Comparison of ENCODE assay signal across 8 cellular contexts in genomic region chr2:148645135-148645924, GRCh38. TPM values are rescaled to one million over a fixed set of nuclear protein-coding genes. Genes with fewer than 3 reads are reported as not detected.
A peak's percentile ranks its signal among the peaks of the same experiment; 100 is the strongest.
DNase-seq lines count a peak whose midpoint lies in the region; ATAC-seq and TF ChIP-seq lines count a peak whose summit lies in the region.

No MANE protein-coding gene starts in this region.

- POLR2A ChIA-PET in RWPE1 (lab: Yijun Ruan, JAX; ENCODE audit: low non-redundant PET) = interaction anchor here (0.6 to 0.7 kb wide), 2 partner anchors 193 to 336 kb away, joined by 9 to 12 read pairs; no protein-coding TSS in a partner anchor
- POLR2A ChIA-PET in naive thymus-derived CD8-positive, alpha-beta T cell (lab: Charles Lee) = interaction anchor here (0.7 to 4.4 kb wide), 15 partner anchors 13 to 982 kb away, joined by 3 to 52 read pairs (median 6); partner anchors contain the start of genes MBD5 and ORC4

- peaks cover 0 to 5% (median 0%) of the 10 kb centered on the region in 5 donors for H3K27me3 Mint-ChIP-seq in naive thymus-derived CD8-positive, alpha-beta T cell
- H3K27me3 Mint-ChIP-seq in stimulated activated naive B cell treated with anti-CD40 and anti-IgM and Interleukin-4, amounts not matched to agents 10 μg/mL and 1 μg/mL and 100 μg/mL, for 72 hours = no peaks in the 10 kb centered on the region

- TF ChIP-seq CTCF in RWPE1 (conservative IDR thresholded peaks at IDR 0.05; ENCODE audit: low read depth) = no peak
- no peak for TF ChIP-seq CTCF in fibroblast of mammary gland (conservative IDR thresholded peaks at IDR 0.05; ENCODE audit: control insufficient read depth, insufficient read depth, low read depth, low read length)

- H3K9me3 Mint-ChIP-seq in naive thymus-derived CD8-positive, alpha-beta T cell = no peaks in the 10 kb centered on the region
- no peaks in the 10 kb centered on the region for H3K9me3 Mint-ChIP-seq in stimulated activated naive B cell treated with anti-CD40 and anti-IgM and Interleukin-4, amounts not matched to agents 10 μg/mL and 1 μg/mL and 100 μg/mL, for 72 hours

- peak overlapping the region; percentile 89 to 100 (median 97) for H3K27ac Mint-ChIP-seq in naive thymus-derived CD8-positive, alpha-beta T cell
- peak overlapping the region; percentile 99 for H3K27ac Mint-ChIP-seq in stimulated activated naive B cell treated with anti-CD40 and anti-IgM and Interleukin-4, amounts not matched to agents 10 μg/mL and 1 μg/mL and 100 μg/mL, for 72 hours

- peaks cover 21 to 50% (median 42%) of the 10 kb centered on the region in 4 donors for H3K4me1 Mint-ChIP-seq in naive thymus-derived CD8-positive, alpha-beta T cell
- H3K4me1 Mint-ChIP-seq in stimulated activated naive B cell treated with anti-CD40 and anti-IgM and Interleukin-4, amounts not matched to agents 10 μg/mL and 1 μg/mL and 100 μg/mL, for 72 hours = peaks cover 21 to 38% of the 10 kb centered on the region in 2 donors

- no peaks in the 10 kb centered on the region for H3K36me3 ChIP-seq in H7 (replicated peaks; ENCODE audit: control insufficient read depth, insufficient read depth, low read length)

- H3K27me3 ChIP-seq in H7 (ENCODE audit: control insufficient read depth, insufficient read depth, low read length) = no peaks in the 10 kb centered on the region

- ATAC-seq in naive thymus-derived CD8-positive, alpha-beta T cell = peak; percentile 67 to 70
- ATAC-seq in stimulated activated naive B cell treated with anti-CD40 and anti-IgM and Interleukin-4, amounts not matched to agents 10 μg/mL and 1 μg/mL and 100 μg/mL, for 72 hours (replicated peaks) = peak; percentile 49 to 67

- peak; percentile 92 for DNase-seq in EH (ENCODE audit: low read depth)
- DNase-seq in H7 = peak; percentile 93
- DNase-seq in LoVo (ENCODE audit: low spot score) = peak; percentile 84
- peak; percentile 91 for DNase-seq in RWPE1 (ENCODE audit: low spot score)
- DNase-seq in activated T-helper 9 cell treated with anti-CD3 and anti-CD28 coated beads, Interleukin-2, amount 50 U/mL, for 16 hours (ENCODE audit: low read depth) = peak; percentile 91
- peak; percentile 85 for DNase-seq in fibroblast of mammary gland (ENCODE audit: low read depth)
- peak; percentile 88 to 100 (median 94) for DNase-seq in naive thymus-derived CD8-positive, alpha-beta T cell
- DNase-seq in stimulated activated naive B cell treated with anti-CD40 and anti-IgM and Interleukin-4, amounts not matched to agents 10 μg/mL and 1 μg/mL and 100 μg/mL, for 72 hours = peak; percentile 90

- peak overlapping the region; percentile 96 for H3K27ac ChIP-seq in RWPE1

- H3K4me3 Mint-ChIP-seq in naive thymus-derived CD8-positive, alpha-beta T cell = peak overlapping the region; percentile 88 to 98 (median 94)
- H3K4me3 Mint-ChIP-seq in stimulated activated naive B cell treated with anti-CD40 and anti-IgM and Interleukin-4, amounts not matched to agents 10 μg/mL and 1 μg/mL and 100 μg/mL, for 72 hours = peak overlapping the region; percentile 90 to 91

- H3K4me3 ChIP-seq in H7 (ENCODE audit: insufficient read depth, low read depth, low read length) (peak overlapping the region; percentile 70), fibroblast of mammary gland (ENCODE audit: control insufficient read depth, low read depth, low read length) (peak overlapping the region; percentile 90)

- H3K36me3 Mint-ChIP-seq in naive thymus-derived CD8-positive, alpha-beta T cell = peaks cover 5 to 7% (median 6%) of the 10 kb centered on the region in 3 donors
- H3K36me3 Mint-ChIP-seq in stimulated activated naive B cell treated with anti-CD40 and anti-IgM and Interleukin-4, amounts not matched to agents 10 μg/mL and 1 μg/mL and 100 μg/mL, for 72 hours = peaks cover 4 to 5% of the 10 kb centered on the region in 2 donors

- CTCF ChIA-PET in RWPE1 (lab: Yijun Ruan, JAX) = interaction anchor here (0.6 to 0.7 kb wide), 4 partner anchors 35 to 372 kb away, joined by 3 to 5 read pairs (median 3); no protein-coding TSS in a partner anchor

RNA-seq across cellular contexts. Expression of gene EPC2, which starts 0.8 kb away (rescaled TPM):
- total RNA-seq in H7 (2014; rRNA removed; shearing (Covaris generic)) = 9.5 and 15.6 TPM in 2 replicates
- total RNA-seq in naive thymus-derived CD8-positive, alpha-beta T cell = 10 to 100 TPM; 91.1 to 94.7 TPM
- polyA plus RNA-seq in naive thymus-derived CD8-positive, alpha-beta T cell = 1 to 10 TPM; 2.5 to 3.7 (median 3.0) TPM

Comparison
In these comparisons a context has a peak if more than half of its experiments do, and no peak if none do; other contexts are left out.
1. Peak in every context shown above with its lines: DNase-seq, ATAC-seq, H3K4me3 ChIP-seq and H3K27ac ChIP-seq.